In genomic region chr15:65517866-65518207, GRCh38 we compare ENCODE assay signal across 8 cellular contexts. TPM values are rescaled to one million over a fixed set of nuclear protein-coding genes. Genes with fewer than 3 reads are reported as not detected.
DNase-seq lines count a peak whose midpoint lies in the region; ATAC-seq and TF ChIP-seq lines count a peak whose summit lies in the region.

No MANE protein-coding gene starts in this region.

- H3K36me3 Mint-ChIP-seq in activated naive CD8-positive, alpha-beta T cell treated with anti-CD3 and anti-CD28 coated beads for 36 hours: peaks cover 9% of the 10 kb centered on the region

- no peaks in the 10 kb centered on the region for H3K27me3 Mint-ChIP-seq in activated naive CD8-positive, alpha-beta T cell treated with anti-CD3 and anti-CD28 coated beads for 36 hours

- H3K27ac ChIP-seq in A673 (ENCODE audit: low read depth, low read length, poor library complexity, severe bottlenecking) (peak overlapping the region; percentile 92), HCT116 (ENCODE audit: low read depth, low read length) (peak overlapping the region; percentile 90), mesodermal cell (ENCODE audit: low read depth, low read length, severe bottlenecking) (no peak overlapping the region)

- 37 to 75% methylated on average over 3 of the region's 8 CpGs for whole genome bisulfite sequencing in mesodermal cell (ENCODE audit: insufficient coverage in 2 of 2), 2 experiments

- peaks cover 27% of the 10 kb centered on the region for H3K79me2 ChIP-seq in HCT116 (ENCODE audit: insufficient read depth, low read length)

- TF ChIP-seq RAD21 in HCT116 (IDR thresholded peaks at IDR 0.05; ENCODE audit: low read depth): 0 out of 2 replicates have a peak, but pooled peaks have one; percentile 7

- POLR2A ChIA-PET in A673 (lab: Charles Lee; ENCODE audit: low non-redundant PET) (no interaction called here), HCT116 (lab: Charles Lee) (interaction anchor here (0.7 to 1.6 kb wide), 2 partner anchors 12 to 125 kb away, joined by 3 to 8 read pairs; partner anchors contain the start of gene HACD3)

- H3K9me3 Mint-ChIP-seq in activated naive CD8-positive, alpha-beta T cell treated with anti-CD3 and anti-CD28 coated beads for 36 hours: no peaks in the 10 kb centered on the region

- H3K4me1 Mint-ChIP-seq in activated naive CD8-positive, alpha-beta T cell treated with anti-CD3 and anti-CD28 coated beads for 36 hours: peaks cover 29% of the 10 kb centered on the region

- H3K36me3 ChIP-seq in A673 (ENCODE audit: insufficient read depth, low read length, poor library complexity, severe bottlenecking) (no peaks in the 10 kb centered on the region), HCT116 (ENCODE audit: control insufficient read depth in 1 of 2, insufficient read depth in 2 of 2, low read length in 2 of 2) (0 out of 4 replicates have a peak, but pooled peaks cover 0 to under 1% of the 10 kb centered on the region in 2 experiments), mesodermal cell (ENCODE audit: control insufficient read depth, insufficient read depth, low read length) (peaks cover 13% of the 10 kb centered on the region)

- H3K4me2 ChIP-seq in HCT116 (ENCODE audit: low read length): peak overlapping the region; percentile 90

- H3K4me1 ChIP-seq in A673 (ENCODE audit: insufficient read depth, low read length, poor library complexity, severe bottlenecking) (peaks cover 18% of the 10 kb centered on the region), HCT116 (ENCODE audit: control insufficient read depth in 1 of 2, insufficient read depth in 2 of 2, low read length in 2 of 2) (peaks cover 14 to 20% of the 10 kb centered on the region in 2 experiments), mesodermal cell (ENCODE audit: control insufficient read depth, insufficient read depth, low read length, poor library complexity, severe bottlenecking) (peaks cover 9% of the 10 kb centered on the region)

- no peak for DNase-seq in A673 (ENCODE audit: low spot score)
- DNase-seq in HCT116 (ENCODE audit: low read depth, low spot score): no peak
- DNase-seq in activated naive CD8-positive, alpha-beta T cell treated with anti-CD3 and anti-CD28 coated beads for 36 hours: no peak
- no peak for DNase-seq in iPS-NIHi11 (ENCODE audit: low spot score)
- DNase-seq in posterior cingulate gyrus: no peak
- no peak for DNase-seq in NCI-H82 (lab: John Stamatoyannopoulos, UW)
- DNase-seq in NCI-H1417 treated with DMSO at 0.1 percent for 48 hours (lab: John Stamatoyannopoulos, UW): no peak

- H3K9ac ChIP-seq in HCT116 (ENCODE audit: low read length): peak overlapping the region; percentile 78

- H4K20me1 ChIP-seq in HCT116 (ENCODE audit: insufficient read depth): no peaks in the 10 kb centered on the region

- TF ChIP-seq CTCF in A673 (conservative IDR thresholded peaks at IDR 0.05; ENCODE audit: low read depth, low read length) (0 out of 2 replicates have a peak, but pooled peaks have one; percentile 3), HCT116 (IDR thresholded peaks at IDR 0.05 in 2 of 3, conservative IDR thresholded peaks at IDR 0.05 in 1 of 3; ENCODE audit: borderline replicate concordance in 1 of 3, insufficient read depth in 1 of 3, low read depth in 2 of 3, low read length in 2 of 3) (0 out of 6 replicates have a peak, but pooled peaks of 1 of the 3 experiments have one; percentile 1)

- no peaks in the 10 kb centered on the region for H3K9me2 ChIP-seq in HCT116 (ENCODE audit: insufficient read depth)

- peak overlapping the region; percentile 91 for H3K4me3 Mint-ChIP-seq in activated naive CD8-positive, alpha-beta T cell treated with anti-CD3 and anti-CD28 coated beads for 36 hours

- peak overlapping the region; percentile 93 for H3K27ac Mint-ChIP-seq in activated naive CD8-positive, alpha-beta T cell treated with anti-CD3 and anti-CD28 coated beads for 36 hours

- ATAC-seq in HCT116: peak; percentile 36

- TF ChIP-seq POLR2A in HCT116 (IDR thresholded peaks at IDR 0.05; ENCODE audit: borderline replicate concordance, extremely low read depth, insufficient read depth, insufficient read length): peak; percentile 6

- no TSS peak for BruUV-seq in A673 (replicated peaks; lab: Mats Ljungman, UMichigan)
- no TSS peak for BruUV-seq in HCT116 (replicated peaks; lab: Mats Ljungman, UMichigan)

- RAD21 ChIA-PET in HCT116 (lab: Charles Lee; ENCODE audit: low non-redundant PET in 1 of 2, low total read pairs in 2 of 2, uncharacterized antibody in 2 of 2, unreplicated experiment in 2 of 2): no interaction called here

- CTCF ChIA-PET in A673 (lab: Charles Lee) (no interaction called here), HCT116 (lab: Charles Lee) (interaction anchor here (1.1 kb wide), 1 partner anchor 13 kb away, joined by 5 read pairs; the partner anchor contains the start of gene HACD3)

- H2AFZ ChIP-seq in HCT116 (ENCODE audit: low read depth, low read length, poor library complexity, severe bottlenecking): peak overlapping the region; percentile 72

- H3K27me3 ChIP-seq in A673 (replicated peaks; ENCODE audit: insufficient read depth, low read depth, low read length, poor library complexity) (no peaks in the 10 kb centered on the region), HCT116 (ENCODE audit: insufficient read depth, low read length) (no peaks in the 10 kb centered on the region)

- intact Hi-C loops in A673 (cut with micrococcal nuclease; ENCODE audit: unreplicated experiment): no loop called here
- intact Hi-C loops in HCT116 (cut with micrococcal nuclease): no loop called here
- intact Hi-C loops in posterior cingulate gyrus (cut with DNase I): loop anchor here (1.0 kb wide), 1 partner anchor 12 kb away; the partner anchor contains the start of gene HACD3

- H3K4me3 ChIP-seq in A673 (ENCODE audit: low read depth, low read length, poor library complexity, severe bottlenecking): peak overlapping the region; percentile 94
- peak overlapping the region; percentile 64 to 88 for H3K4me3 ChIP-seq in HCT116 (replicated peaks in 1 of 2; ENCODE audit: low read depth in 1 of 2, low read length in 2 of 2)
- H3K4me3 ChIP-seq in mesodermal cell (ENCODE audit: extremely low read depth, insufficient read depth, low read length, poor library complexity, severe bottlenecking): peak overlapping the region; percentile 92

- H3K9me3 ChIP-seq in A673 (ENCODE audit: low read depth, low read length, poor library complexity, severe bottlenecking) (no peaks in the 10 kb centered on the region), HCT116 (ENCODE audit: control insufficient read depth in 1 of 2, insufficient read depth in 1 of 2, low read depth in 1 of 2, low read length in 2 of 2) (no peaks in the 10 kb centered on the region), mesodermal cell (ENCODE audit: control insufficient read depth, low read length) (no peaks in the 10 kb centered on the region)

TF ChIP-seq in HCT116, 20 proteins besides CTCF, POLR2A, EP300 and RAD21:
- no peak for TF ChIP-seq SRF (IDR thresholded peaks at IDR 0.05; ENCODE audit: low read depth)
- TF ChIP-seq JUND (IDR thresholded peaks at IDR 0.05): no peak
- TF ChIP-seq YY1 (IDR thresholded peaks at IDR 0.05; ENCODE audit: extremely low read depth, insufficient replicate concordance, low read depth, low read length): no peak
TF ChIP-seq in HCT116: peak in this region for 0.

RNA-seq across cellular contexts. Expression of gene DPP8, which starts 0.3 kb away (rescaled TPM):
- 29.6 and 35.9 TPM in 2 replicates for total RNA-seq in A673 (2021)
- 27.1 TPM for total RNA-seq in HCT116 (2021; ENCODE audit: unreplicated experiment)
- polyA plus RNA-seq in HCT116 (2012): 11.7 and 15.1 TPM in 2 replicates
- total RNA-seq in activated naive CD8-positive, alpha-beta T cell treated with anti-CD3 and anti-CD28 coated beads for 36 hours: 10 to 100 TPM; 27.1 to 30.8 TPM
- 25.8 TPM for polyA plus RNA-seq in mesodermal cell (2013, experiment 1 of 2)
- polyA plus RNA-seq in mesodermal cell (2013, experiment 2 of 2): 25.2 TPM

RNA-seq across cellular contexts. Expression of gene HACD3, which starts 12.4 kb away (rescaled TPM):
- total RNA-seq in A673 (2021) (142 and 157 TPM in 2 replicates), HCT116 (2021; ENCODE audit: unreplicated experiment) (57.5 TPM)
- polyA plus RNA-seq in HCT116 (2012): 30.0 and 39.1 TPM in 2 replicates
- total RNA-seq in activated naive CD8-positive, alpha-beta T cell treated with anti-CD3 and anti-CD28 coated beads for 36 hours: 10 to 100 TPM; 43.7 to 46.5 TPM
- polyA plus RNA-seq in mesodermal cell (2013, experiment 1 of 2): 187 TPM
- 187 TPM for polyA plus RNA-seq in mesodermal cell (2013, experiment 2 of 2)
